Comparison of ENCODE assay signal across 13 cellular contexts in the genomic region with DNA sequence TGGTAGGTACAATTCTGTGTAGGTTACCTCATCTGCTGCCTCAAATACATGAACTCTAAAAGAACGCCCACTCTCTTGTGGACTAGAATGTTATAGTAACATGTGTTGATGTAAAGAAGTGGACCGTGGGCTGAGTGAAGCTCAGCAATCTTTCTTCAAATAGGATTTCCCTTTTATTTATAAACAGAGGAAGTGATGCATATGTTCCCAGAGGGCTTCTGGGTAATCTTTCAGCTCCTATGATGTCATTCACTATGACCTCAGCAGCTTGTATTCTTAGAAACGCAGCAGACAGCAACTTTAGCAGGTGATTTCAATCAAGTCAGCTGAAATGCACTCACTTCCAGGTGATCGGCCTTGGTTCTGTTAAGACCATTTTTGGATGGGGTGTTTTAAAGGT. TPM values are rescaled to one million over a fixed set of nuclear protein-coding genes. Genes with fewer than 3 reads are reported as not detected.
DNase-seq lines count a peak whose midpoint lies in the region; ATAC-seq and TF ChIP-seq lines count a peak whose summit lies in the region.
"Had no signal": no experiment of that assay in that cellular context is flagged by ENCODE, and none has a peak within 500 bp of the region (broad histone marks: within the 10 kb centered on the region; RNA-seq: fewer than 3 reads in every experiment).

No MANE protein-coding gene starts in this region.

- CTCF ChIA-PET in CD4-positive, alpha-beta memory T cell (lab: Charles Lee; ENCODE audit: partially characterized antibody): interaction anchor here (1.2 to 5.1 kb wide), 3 partner anchors 9 to 166 kb away, joined by 3 to 47 read pairs (median 16); no protein-coding TSS in a partner anchor
- CTCF ChIA-PET in HEK293T (lab: Yijun Ruan, JAX): no interaction called here

- no peaks in the 10 kb centered on the region for H3K9me3 Mint-ChIP-seq in CD4-positive, alpha-beta memory T cell
- H3K9me3 Mint-ChIP-seq in glutamatergic neuron (ENCODE audit: unreplicated experiment): peaks cover 2% of the 10 kb centered on the region
- H3K9me3 Mint-ChIP-seq: stimulated activated memory B cell treated with anti-CD40 and anti-IgM and Interleukin-4, amounts not matched to agents 10 μg/mL and 1 μg/mL and 100 μg/mL, for 72 hours; T-cell had no signal

- no peaks in the 10 kb centered on the region for H3K27me3 ChIP-seq in CD4-positive, alpha-beta memory T cell (ENCODE audit: insufficient read depth, low read length)
- no peaks in the 10 kb centered on the region for H3K27me3 ChIP-seq in adipocyte (replicated peaks; ENCODE audit: control insufficient read depth, insufficient read depth, low read length)

- peak in 4 of 5 donors; percentile 6 to 46 (median 26) for DNase-seq in CD4-positive, alpha-beta memory T cell
- DNase-seq in HEK293T (ENCODE audit: extremely low spot score): peak; percentile 13
- DNase-seq in adipocyte (ENCODE audit: low read depth): peak; percentile 31
- DNase-seq in lung microvascular endothelial cell (ENCODE audit: low read depth in 2 of 2): peak; percentile 54 to 86
- no peak for DNase-seq in occipital lobe (lab: John Stamatoyannopoulos, UW)
- no peak for DNase-seq in glutamatergic neuron
- DNase-seq in NCI-H345 (lab: John Stamatoyannopoulos, UW): no peak
- DNase-seq: activated gamma-delta T cell treated with Interleukin-2 at 50 U/mL for 16 hours, left ventricle myocardium superior, NCI-H2029 treated with DMSO at 0.1 percent for 48 hours had no signal

- TF ChIP-seq CTCF in glutamatergic neuron (IDR thresholded peaks at IDR 0.05; ENCODE audit: partially characterized antibody, unreplicated experiment): no peak

- H3K27ac Mint-ChIP-seq in CD4-positive, alpha-beta memory T cell: peak overlapping the region in 6 of 7 donors; percentile 18 to 90 (median 64)
- no peak overlapping the region for H3K27ac Mint-ChIP-seq in glutamatergic neuron (ENCODE audit: unreplicated experiment)
- H3K27ac Mint-ChIP-seq: stimulated activated memory B cell treated with anti-CD40 and anti-IgM and Interleukin-4, amounts not matched to agents 10 μg/mL and 1 μg/mL and 100 μg/mL, for 72 hours had no signal

- POLR2A ChIA-PET in CD4-positive, alpha-beta memory T cell (lab: Charles Lee; ENCODE audit: partially characterized antibody): no interaction called here
- POLR2A ChIA-PET in HEK293T (lab: Yijun Ruan, JAX): interaction anchor here (0.7 to 1.2 kb wide), 3 partner anchors 8 to 50 kb away, joined by 3 to 5 read pairs (median 3); no protein-coding TSS in a partner anchor

- H3K9ac ChIP-seq in adipocyte (ENCODE audit: low read length): no peak overlapping the region

- peaks cover 6 to 18% (median 11%) of the 10 kb centered on the region in 4 donors for H3K4me1 Mint-ChIP-seq in CD4-positive, alpha-beta memory T cell
- no peaks in the 10 kb centered on the region for H3K4me1 Mint-ChIP-seq in glutamatergic neuron (ENCODE audit: low read depth, unreplicated experiment)

- H3K36me3 ChIP-seq in CD4-positive, alpha-beta memory T cell (ENCODE audit: insufficient read depth, low read length): peaks cover 33% of the 10 kb centered on the region
- H3K36me3 ChIP-seq in adipocyte (ENCODE audit: control insufficient read depth, insufficient read depth, low read length, severe bottlenecking): no peaks in the 10 kb centered on the region

- ATAC-seq in GM18517 (IDR thresholded peaks at IDR 0.05; ENCODE audit: unreplicated experiment): no peak
- ATAC-seq: left ventricle myocardium superior; stimulated activated memory B cell treated with anti-CD40 and anti-IgM and Interleukin-4, amounts not matched to agents 10 μg/mL and 1 μg/mL and 100 μg/mL, for 72 hours had no signal

- intact Hi-C loops in CD4-positive, alpha-beta memory T cell (cut with micrococcal nuclease): loop anchor here (10.0 kb wide), 1 partner anchor 406 kb away; no protein-coding TSS in a partner anchor

- peaks cover 73 to 82% of the 10 kb centered on the region in 2 donors for H3K36me3 Mint-ChIP-seq in CD4-positive, alpha-beta memory T cell
- no peaks in the 10 kb centered on the region for H3K36me3 Mint-ChIP-seq in glutamatergic neuron (ENCODE audit: unreplicated experiment)
- H3K36me3 Mint-ChIP-seq: stimulated activated memory B cell treated with anti-CD40 and anti-IgM and Interleukin-4, amounts not matched to agents 10 μg/mL and 1 μg/mL and 100 μg/mL, for 72 hours had no signal

- no peak overlapping the region for H3K4me3 ChIP-seq in CD4-positive, alpha-beta memory T cell (ENCODE audit: low read length in 2 of 2)
- H3K4me3 ChIP-seq in adipocyte (ENCODE audit: low read length): no peak overlapping the region

- H3K9me3 ChIP-seq in CD4-positive, alpha-beta memory T cell (ENCODE audit: control insufficient read depth in 1 of 2, low read length in 2 of 2): no peaks in the 10 kb centered on the region
- H3K9me3 ChIP-seq in adipocyte (ENCODE audit: control insufficient read depth, low read length): no peaks in the 10 kb centered on the region

- no peak overlapping the region for H3K4me3 Mint-ChIP-seq in CD4-positive, alpha-beta memory T cell
- no peak overlapping the region for H3K4me3 Mint-ChIP-seq in glutamatergic neuron (ENCODE audit: unreplicated experiment)
- H3K4me3 Mint-ChIP-seq: stimulated activated memory B cell treated with anti-CD40 and anti-IgM and Interleukin-4, amounts not matched to agents 10 μg/mL and 1 μg/mL and 100 μg/mL, for 72 hours; T-cell had no signal

- no peak overlapping the region for H3K27ac ChIP-seq in CD4-positive, alpha-beta memory T cell (ENCODE audit: low read depth, low read length)

- peaks cover 16% of the 10 kb centered on the region for H3K4me1 ChIP-seq in CD4-positive, alpha-beta memory T cell (ENCODE audit: insufficient read depth, low read length)
- peaks cover 22% of the 10 kb centered on the region for H3K4me1 ChIP-seq in adipocyte (ENCODE audit: control insufficient read depth, insufficient read depth, low read length)

- no peaks in the 10 kb centered on the region for H3K27me3 Mint-ChIP-seq in CD4-positive, alpha-beta memory T cell
- peaks cover 2% of the 10 kb centered on the region for H3K27me3 Mint-ChIP-seq in glutamatergic neuron (ENCODE audit: unreplicated experiment)
- H3K27me3 Mint-ChIP-seq: stimulated activated memory B cell treated with anti-CD40 and anti-IgM and Interleukin-4, amounts not matched to agents 10 μg/mL and 1 μg/mL and 100 μg/mL, for 72 hours; T-cell had no signal

TF ChIP-seq in HEK293T, 16 proteins besides CTCF, POLR2A, EP300 and RAD21:
- no peak for TF ChIP-seq ELF4 (IDR thresholded peaks at IDR 0.05)
- no peak for TF ChIP-seq TARDBP (IDR thresholded peaks at IDR 0.05)
- no peak for TF ChIP-seq L3MBTL2 (conservative IDR thresholded peaks at IDR 0.05)
- no peak for TF ChIP-seq SP1 (IDR thresholded peaks at IDR 0.05)
- TF ChIP-seq BHLHE40 (IDR thresholded peaks at IDR 0.05; ENCODE audit: borderline replicate concordance): no peak
- no peak for TF ChIP-seq ARNT (IDR thresholded peaks at IDR 0.05)
- no peak for TF ChIP-seq SUZ12 (IDR thresholded peaks at IDR 0.05)
- TF ChIP-seq FOXK2 (IDR thresholded peaks at IDR 0.05): no peak
- no peak for TF ChIP-seq PKNOX1 (IDR thresholded peaks at IDR 0.05)
- TF ChIP-seq NFRKB (IDR thresholded peaks at IDR 0.05): no peak
- no peak for TF ChIP-seq ZNF384 (IDR thresholded peaks at IDR 0.05)
- TF ChIP-seq CTBP1 (IDR thresholded peaks at IDR 0.05; ENCODE audit: borderline replicate concordance): no peak
- TF ChIP-seq HDGF (IDR thresholded peaks at IDR 0.05; ENCODE audit: borderline replicate concordance): no peak

RNA-seq across cellular contexts. Expression of gene F2RL2, which starts 14.4 kb away (rescaled TPM):
- not detected for total RNA-seq in CD4-positive, alpha-beta memory T cell
- under 1 TPM; 0.50 to 1.00 TPM for polyA plus RNA-seq in CD4-positive, alpha-beta memory T cell
- 0.22 TPM in 1 of 2 replicates, not detected in the other for total RNA-seq in lung microvascular endothelial cell
- total RNA-seq in occipital lobe: 0.31 TPM
- not detected for total RNA-seq in glutamatergic neuron (ENCODE audit: unreplicated experiment)

Comparison
In these comparisons a context has a peak if more than half of its experiments do, and no peak if none do; other contexts are left out.
1. DNase-seq: peak in CD4-positive, alpha-beta memory T cell (4 of 5), HEK293T (single experiment), adipocyte (single experiment) and lung microvascular endothelial cell (2 of 2); none in occipital lobe (single experiment), glutamatergic neuron (single experiment) and NCI-H345 (single experiment).